ENCODE assay signal across 12 cellular contexts in the genomic region with DNA sequence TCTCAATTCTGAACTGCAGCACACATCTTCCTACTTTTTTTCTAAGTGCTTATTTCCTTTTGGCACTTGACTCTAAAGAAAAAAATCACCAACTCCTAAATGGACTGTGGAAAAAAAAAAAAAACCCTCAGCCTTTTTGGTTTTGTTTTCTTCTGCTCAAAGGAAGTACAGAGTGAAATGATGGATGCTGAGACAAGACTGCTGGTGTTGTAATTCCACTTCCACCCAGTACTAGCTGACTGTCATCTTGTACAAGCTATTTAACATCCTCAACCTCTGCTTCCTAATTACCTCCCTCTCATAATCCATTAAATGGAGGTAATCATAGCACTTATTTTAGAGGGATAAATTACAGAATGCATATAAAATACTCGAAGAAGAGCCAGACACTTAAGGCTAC.
A peak's percentile ranks its signal among the peaks of the same experiment; 100 is the strongest.
DNase-seq lines count a peak whose midpoint lies in the region; ATAC-seq and TF ChIP-seq lines count a peak whose summit lies in the region.
"Had no signal": no experiment of that assay in that cellular context is flagged by ENCODE, and none has a peak within 500 bp of the region (broad histone marks: within the 10 kb centered on the region; RNA-seq: fewer than 3 reads in every experiment).

No MANE protein-coding gene starts in this region.

- in situ Hi-C loops in KBM-7 (cut with MboI; ENCODE audit: low pct_unique_long_range_greater_than_20kb, low sequenced_read_pairs) = no loop called here

- H3K9me3 ChIP-seq in naive thymus-derived CD4-positive, alpha-beta T cell (ENCODE audit: control insufficient read depth in 2 of 3, low read length in 3 of 3) = no peaks in the 10 kb centered on the region
- H3K9me3 ChIP-seq: tibial nerve had no signal

- no peaks in the 10 kb centered on the region for H3K27me3 ChIP-seq in naive thymus-derived CD4-positive, alpha-beta T cell (ENCODE audit: control insufficient read depth in 2 of 2, insufficient read depth in 2 of 2, low read length in 2 of 2)
- H3K27me3 ChIP-seq: tibial nerve had no signal

- H3K27ac Mint-ChIP-seq in naive thymus-derived CD4-positive, alpha-beta T cell = no peak overlapping the region

- H3K4me1 Mint-ChIP-seq in naive thymus-derived CD4-positive, alpha-beta T cell = peaks cover 3 to 30% (median 21%) of the 10 kb centered on the region in 7 donors

- H3K27me3 Mint-ChIP-seq in naive thymus-derived CD4-positive, alpha-beta T cell = no peaks in the 10 kb centered on the region

- H3K9me3 Mint-ChIP-seq in naive thymus-derived CD4-positive, alpha-beta T cell = peaks cover 0 to 2% (median 0%) of the 10 kb centered on the region in 11 donors
- H3K9me3 Mint-ChIP-seq: WTC11 had no signal

- DNase-seq in ELR (ENCODE audit: low read depth) = peak; percentile 43
- peak; percentile 43 for DNase-seq in KBM-7
- DNase-seq in choroid plexus epithelial cell (ENCODE audit: low read depth) = peak; percentile 65
- DNase-seq in naive thymus-derived CD4-positive, alpha-beta T cell = no peak
- no peak for DNase-seq in C1 segment of cervical spinal cord (lab: John Stamatoyannopoulos, UW)
- DNase-seq in HuH-7 (ENCODE audit: low spot score) = no peak
- DNase-seq in stimulated activated naive CD8-positive, alpha-beta T cell treated with anti-CD3 and anti-CD28 coated beads, Interleukin-15, Interleukin-2, amounts not matched to agents 100 U/mL and 50 U/mL, for 24 hours = no peak
- DNase-seq: DMS 273 treated with DMSO at 0.1 percent for 48 hours, NCI-H1092 had no signal

- intact Hi-C loops in naive thymus-derived CD4-positive, alpha-beta T cell (cut with micrococcal nuclease) = loop anchor here in 1 of 2 donors (5.0 kb wide), 1 partner anchor 93 kb away; no protein-coding TSS in a partner anchor

- TF ChIP-seq CTCF in choroid plexus epithelial cell (conservative IDR thresholded peaks at IDR 0.05; ENCODE audit: low read depth, low read length) = no peak

- H3K36me3 ChIP-seq in naive thymus-derived CD4-positive, alpha-beta T cell (ENCODE audit: control insufficient read depth in 2 of 3, insufficient read depth in 3 of 3, low read length in 3 of 3) = peaks cover 0 to 3% (median 0%) of the 10 kb centered on the region in 3 experiments

- no peak overlapping the region for H3K27ac ChIP-seq in naive thymus-derived CD4-positive, alpha-beta T cell (ENCODE audit: low read depth, low read length)

- no peaks in the 10 kb centered on the region for H3K4me1 ChIP-seq in naive thymus-derived CD4-positive, alpha-beta T cell (ENCODE audit: control insufficient read depth in 2 of 2, insufficient read depth in 2 of 2, low read length in 2 of 2)

- peak; percentile 54 for ATAC-seq in naive thymus-derived CD4-positive, alpha-beta T cell
- no peak for ATAC-seq in stimulated activated naive CD8-positive, alpha-beta T cell treated with anti-CD3 and anti-CD28 coated beads, Interleukin-15, Interleukin-2, amounts not matched to agents 100 U/mL and 50 U/mL, for 24 hours
- ATAC-seq in HG03354 (IDR thresholded peaks at IDR 0.05; ENCODE audit: poor library complexity, severe bottlenecking, unreplicated experiment) = no peak
- ATAC-seq: WTC11 had no signal

- H3K4me3 Mint-ChIP-seq in naive thymus-derived CD4-positive, alpha-beta T cell = no peak overlapping the region
- H3K4me3 Mint-ChIP-seq: WTC11 had no signal

- peaks cover 5 to 28% (median 7%) of the 10 kb centered on the region in 5 donors for H3K36me3 Mint-ChIP-seq in naive thymus-derived CD4-positive, alpha-beta T cell
- H3K36me3 Mint-ChIP-seq: WTC11 had no signal

- CTCF ChIA-PET in naive thymus-derived CD4-positive, alpha-beta T cell (lab: Charles Lee) = no interaction called here

- POLR2A ChIA-PET in naive thymus-derived CD4-positive, alpha-beta T cell (lab: Charles Lee) = no interaction called here

- no peak overlapping the region for H3K4me3 ChIP-seq in choroid plexus epithelial cell (ENCODE audit: low read depth, low read length)
- H3K4me3 ChIP-seq in naive thymus-derived CD4-positive, alpha-beta T cell (ENCODE audit: low read length) = no peak overlapping the region
- H3K4me3 ChIP-seq: tibial nerve had no signal

Comparison
In these comparisons a context has a peak if more than half of its experiments do, and no peak if none do; other contexts are left out.
1. DNase-seq: peak in ELR (single experiment), KBM-7 (single experiment) and choroid plexus epithelial cell (single experiment); none in naive thymus-derived CD4-positive, alpha-beta T cell (0 of 9), C1 segment of cervical spinal cord (0 of 14), HuH-7 (single experiment) and stimulated activated naive CD8-positive, alpha-beta T cell treated with anti-CD3 and anti-CD28 coated beads, Interleukin-15, Interleukin-2, amounts not matched to agents 100 U/mL and 50 U/mL, for 24 hours (single experiment).